In genomic region chrX:13013353-13014110, GRCh38 we compare ENCODE assay signal across 9 cellular contexts. TPM values are rescaled to one million over a fixed set of nuclear protein-coding genes. Genes with fewer than 3 reads are reported as not detected.
DNase-seq lines count a peak whose midpoint lies in the region; ATAC-seq and TF ChIP-seq lines count a peak whose summit lies in the region.
"Had no signal": no experiment of that assay in that cellular context is flagged by ENCODE, and none has a peak within 500 bp of the region (broad histone marks: within the 10 kb centered on the region; RNA-seq: fewer than 3 reads in every experiment).

No MANE protein-coding gene starts in this region.

- H3K9me3 ChIP-seq in heart left ventricle, result no peaks in the 10 kb centered on the region
- H3K9me3 ChIP-seq: psoas muscle had no signal

- DNase-seq in Right ventricle myocardium superior (no peak), cardiac septum (ENCODE audit: low spot score) (no peak), RPMI8226 (peak; percentile 45), heart left ventricle (peak in 3 of 5 donors; percentile 30 to 56 (median 51)), superior temporal gyrus (ENCODE audit: extremely low spot score) (peak; percentile 12), HT-29 (ENCODE audit: low spot score) (no peak), HPDE6-E6E7 (ENCODE audit: extremely low spot score) (no peak)
- DNase-seq: psoas muscle had no signal

- peak overlapping the region in 9 of 12 donors; percentile 30 to 85 (median 59) for H3K27ac ChIP-seq in heart left ventricle
- H3K27ac ChIP-seq: psoas muscle had no signal

- peak overlapping the region in 2 of 12 donors; percentile 4 to 8 for H3K4me3 ChIP-seq in heart left ventricle
- H3K4me3 ChIP-seq: psoas muscle had no signal

- peak; percentile 76 for ATAC-seq in Right ventricle myocardium superior (ENCODE audit: poor library complexity)
- peak; percentile 67 for ATAC-seq in HG03039 (IDR thresholded peaks at IDR 0.05; ENCODE audit: unreplicated experiment)
- ATAC-seq in heart left ventricle, result peak in 3 of 4 donors; percentile 81 to 86 (median 85)

- H3K36me3 ChIP-seq in heart left ventricle, result no peaks in the 10 kb centered on the region

- no peak for TF ChIP-seq POLR2A in heart left ventricle (IDR thresholded peaks at IDR 0.05)

- intact Hi-C loops in Right ventricle myocardium superior (cut with DNase I) (no loop called here), cardiac septum (cut with DNase I) (no loop called here), heart left ventricle (cut with DNase I) (no loop called here)

- peaks cover 0 to 41% (median 5%) of the 10 kb centered on the region in 12 donors for H3K4me1 ChIP-seq in heart left ventricle
- H3K4me1 ChIP-seq: psoas muscle had no signal

- no peak for TF ChIP-seq CTCF in heart left ventricle (IDR thresholded peaks at IDR 0.05)

- peaks cover 0 to 5% (median 0%) of the 10 kb centered on the region in 9 donors for H3K27me3 ChIP-seq in heart left ventricle

- 40 to 56% (median 52%) methylated on average over 8 of the region's 8 CpGs for WGBS in heart left ventricle, 4 donors

RNA-seq across cellular contexts. Expression of gene FAM9C, which starts 30.9 kb away (rescaled TPM):
- total RNA-seq in Right ventricle myocardium superior, result 0.35 TPM
- total RNA-seq in cardiac septum, result not detected
- 1 to 10 TPM in 1 of 9 donors, under 1 TPM in 5, not detected in 3; 0.20 to 2.6 (median 0.34) TPM for total RNA-seq in heart left ventricle
- polyA plus RNA-seq in heart left ventricle, result not detected
- not detected in 2 replicates for total RNA-seq in HT-29 (2014; rRNA removed; shearing (Covaris generic))
- polyA plus RNA-seq: psoas muscle had no signal

RNA-seq across cellular contexts. Expression of gene TMSB4X, which starts 38.6 kb away (rescaled TPM):
- total RNA-seq in Right ventricle myocardium superior (875 TPM), cardiac septum (921 TPM), heart left ventricle (1,000 to 10,000 TPM in 4 of 9 donors, 100 to 1,000 TPM in 5; 689 to 3,543 (median 935) TPM)
- 1,000 to 10,000 TPM; 1,893 to 1,976 TPM for polyA plus RNA-seq in heart left ventricle
- total RNA-seq in HT-29 (2014; rRNA removed; shearing (Covaris generic)), result 538 and 675 TPM in 2 replicates

Comparison
In these comparisons a context has a peak if more than half of its experiments do, and no peak if none do; other contexts are left out.
1. DNase-seq: peak in RPMI8226 (single experiment), heart left ventricle (3 of 5) and superior temporal gyrus (single experiment); none in Right ventricle myocardium superior (single experiment), cardiac septum (single experiment), HT-29 (single experiment) and HPDE6-E6E7 (single experiment).
2. Peak in every context shown above with its lines, with median percentiles within 50 percentile points of each other: ATAC-seq.